1 cellular context compared by ENCODE assay signal in the genomic region with DNA sequence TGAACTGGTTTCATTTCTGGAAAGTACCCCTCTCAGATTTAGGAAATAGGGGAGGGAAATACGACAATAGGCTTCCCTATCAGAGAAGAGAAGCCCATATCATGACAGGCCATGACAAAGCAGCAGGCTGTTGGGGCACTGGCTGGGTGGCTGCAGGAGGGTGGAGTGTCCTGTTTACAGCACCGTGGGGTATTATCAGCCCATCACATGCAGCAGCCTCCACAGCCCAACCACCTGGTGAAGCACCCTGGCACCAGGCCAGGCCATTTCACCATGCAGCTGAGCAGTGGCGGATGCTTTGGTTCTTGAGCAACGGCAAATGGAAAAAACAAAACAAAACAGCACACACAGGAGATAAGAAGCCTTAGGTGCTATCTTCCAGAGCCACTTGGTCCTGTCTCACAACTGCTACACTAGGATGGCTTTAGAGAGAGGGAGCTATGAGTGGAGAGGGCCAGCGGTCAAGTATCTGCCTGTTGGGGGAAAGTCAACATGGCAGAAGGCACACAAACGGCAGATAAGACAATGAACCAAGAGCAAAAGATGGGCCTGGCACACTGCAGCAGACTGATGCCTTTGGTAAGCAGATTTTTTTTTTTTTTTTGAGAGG.
TF ChIP-seq lines count a peak whose summit lies in the region.

No MANE protein-coding gene starts in this region.

TF ChIP-seq in GM12878, 131 proteins besides CTCF, POLR2A, EP300 and RAD21 (continued from another document):
- TF ChIP-seq ZNF207 (IDR thresholded peaks at IDR 0.05; ENCODE audit: borderline replicate concordance): no peak
- TF ChIP-seq SREBF2 (IDR thresholded peaks at IDR 0.05; ENCODE audit: low read length): no peak
- no peak for TF ChIP-seq NR2C2 (IDR thresholded peaks at IDR 0.05; ENCODE audit: borderline replicate concordance, control insufficient read depth, insufficient read length, low read depth)
- no peak for TF ChIP-seq KAT2A (conservative IDR thresholded peaks at IDR 0.05; ENCODE audit: control insufficient read depth, low read depth, low read length)
- TF ChIP-seq, protein P1, sequence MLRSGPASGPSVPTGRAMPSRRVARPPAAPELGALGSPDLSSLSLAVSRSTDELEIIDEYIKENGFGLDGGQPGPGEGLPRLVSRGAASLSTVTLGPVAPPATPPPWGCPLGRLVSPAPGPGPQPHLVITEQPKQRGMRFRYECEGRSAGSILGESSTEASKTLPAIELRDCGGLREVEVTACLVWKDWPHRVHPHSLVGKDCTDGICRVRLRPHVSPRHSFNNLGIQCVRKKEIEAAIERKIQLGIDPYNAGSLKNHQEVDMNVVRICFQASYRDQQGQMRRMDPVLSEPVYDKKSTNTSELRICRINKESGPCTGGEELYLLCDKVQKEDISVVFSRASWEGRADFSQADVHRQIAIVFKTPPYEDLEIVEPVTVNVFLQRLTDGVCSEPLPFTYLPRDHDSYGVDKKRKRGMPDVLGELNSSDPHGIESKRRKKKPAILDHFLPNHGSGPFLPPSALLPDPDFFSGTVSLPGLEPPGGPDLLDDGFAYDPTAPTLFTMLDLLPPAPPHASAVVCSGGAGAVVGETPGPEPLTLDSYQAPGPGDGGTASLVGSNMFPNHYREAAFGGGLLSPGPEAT (IDR thresholded peaks at IDR 0.05; ENCODE audit: low read depth): peak; percentile 70; the same call in 1 of the 2 replicates
- TF ChIP-seq RFX5 (IDR thresholded peaks at IDR 0.05; ENCODE audit: low read depth, low read length): no peak
- TF ChIP-seq, protein P2, sequence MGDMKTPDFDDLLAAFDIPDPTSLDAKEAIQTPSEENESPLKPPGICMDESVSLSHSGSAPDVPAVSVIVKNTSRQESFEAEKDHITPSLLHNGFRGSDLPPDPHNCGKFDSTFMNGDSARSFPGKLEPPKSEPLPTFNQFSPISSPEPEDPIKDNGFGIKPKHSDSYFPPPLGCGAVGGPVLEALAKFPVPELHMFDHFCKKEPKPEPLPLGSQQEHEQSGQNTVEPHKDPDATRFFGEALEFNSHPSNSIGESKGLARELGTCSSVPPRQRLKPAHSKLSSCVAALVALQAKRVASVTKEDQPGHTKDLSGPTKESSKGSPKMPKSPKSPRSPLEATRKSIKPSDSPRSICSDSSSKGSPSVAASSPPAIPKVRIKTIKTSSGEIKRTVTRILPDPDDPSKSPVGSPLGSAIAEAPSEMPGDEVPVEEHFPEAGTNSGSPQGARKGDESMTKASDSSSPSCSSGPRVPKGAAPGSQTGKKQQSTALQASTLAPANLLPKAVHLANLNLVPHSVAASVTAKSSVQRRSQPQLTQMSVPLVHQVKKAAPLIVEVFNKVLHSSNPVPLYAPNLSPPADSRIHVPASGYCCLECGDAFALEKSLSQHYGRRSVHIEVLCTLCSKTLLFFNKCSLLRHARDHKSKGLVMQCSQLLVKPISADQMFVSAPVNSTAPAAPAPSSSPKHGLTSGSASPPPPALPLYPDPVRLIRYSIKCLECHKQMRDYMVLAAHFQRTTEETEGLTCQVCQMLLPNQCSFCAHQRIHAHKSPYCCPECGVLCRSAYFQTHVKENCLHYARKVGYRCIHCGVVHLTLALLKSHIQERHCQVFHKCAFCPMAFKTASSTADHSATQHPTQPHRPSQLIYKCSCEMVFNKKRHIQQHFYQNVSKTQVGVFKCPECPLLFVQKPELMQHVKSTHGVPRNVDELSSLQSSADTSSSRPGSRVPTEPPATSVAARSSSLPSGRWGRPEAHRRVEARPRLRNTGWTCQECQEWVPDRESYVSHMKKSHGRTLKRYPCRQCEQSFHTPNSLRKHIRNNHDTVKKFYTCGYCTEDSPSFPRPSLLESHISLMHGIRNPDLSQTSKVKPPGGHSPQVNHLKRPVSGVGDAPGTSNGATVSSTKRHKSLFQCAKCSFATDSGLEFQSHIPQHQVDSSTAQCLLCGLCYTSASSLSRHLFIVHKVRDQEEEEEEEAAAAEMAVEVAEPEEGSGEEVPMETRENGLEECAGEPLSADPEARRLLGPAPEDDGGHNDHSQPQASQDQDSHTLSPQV (IDR thresholded peaks at IDR 0.05): no peak
- peak; percentile 35; the same call in 1 of the 2 replicates for TF ChIP-seq TAF1 (IDR thresholded peaks at IDR 0.05; ENCODE audit: borderline replicate concordance, low read depth, low read length)
- no peak for TF ChIP-seq PML (IDR thresholded peaks at IDR 0.05; ENCODE audit: low read length)
- no peak for TF ChIP-seq PAX8 (IDR thresholded peaks at IDR 0.05)
- no peak for TF ChIP-seq E2F4 (IDR thresholded peaks at IDR 0.05; ENCODE audit: low read depth, low read length)
- 0 out of 2 replicates have a peak, but pooled peaks have one; percentile 11 for TF ChIP-seq CHD2 (IDR thresholded peaks at IDR 0.05; ENCODE audit: borderline replicate concordance, low read depth, low read length)
- TF ChIP-seq STAT1 (conservative IDR thresholded peaks at IDR 0.05): no peak
- TF ChIP-seq, protein P3, sequence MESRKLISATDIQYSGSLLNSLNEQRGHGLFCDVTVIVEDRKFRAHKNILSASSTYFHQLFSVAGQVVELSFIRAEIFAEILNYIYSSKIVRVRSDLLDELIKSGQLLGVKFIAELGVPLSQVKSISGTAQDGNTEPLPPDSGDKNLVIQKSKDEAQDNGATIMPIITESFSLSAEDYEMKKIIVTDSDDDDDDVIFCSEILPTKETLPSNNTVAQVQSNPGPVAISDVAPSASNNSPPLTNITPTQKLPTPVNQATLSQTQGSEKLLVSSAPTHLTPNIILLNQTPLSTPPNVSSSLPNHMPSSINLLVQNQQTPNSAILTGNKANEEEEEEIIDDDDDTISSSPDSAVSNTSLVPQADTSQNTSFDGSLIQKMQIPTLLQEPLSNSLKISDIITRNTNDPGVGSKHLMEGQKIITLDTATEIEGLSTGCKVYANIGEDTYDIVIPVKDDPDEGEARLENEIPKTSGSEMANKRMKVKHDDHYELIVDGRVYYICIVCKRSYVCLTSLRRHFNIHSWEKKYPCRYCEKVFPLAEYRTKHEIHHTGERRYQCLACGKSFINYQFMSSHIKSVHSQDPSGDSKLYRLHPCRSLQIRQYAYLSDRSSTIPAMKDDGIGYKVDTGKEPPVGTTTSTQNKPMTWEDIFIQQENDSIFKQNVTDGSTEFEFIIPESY (IDR thresholded peaks at IDR 0.05): no peak
